In genomic region chr12:109775172-109775881, GRCh38 we compare ENCODE assay signal across 8 cellular contexts. TPM values are rescaled to one million over a fixed set of nuclear protein-coding genes. Genes with fewer than 3 reads are reported as not detected.
DNase-seq lines count a peak whose midpoint lies in the region; ATAC-seq, FAIRE-seq and TF ChIP-seq lines count a peak whose summit lies in the region.

No MANE protein-coding gene starts in this region.

- H3K27ac ChIP-seq in foreskin keratinocyte (no peak overlapping the region), suprapubic skin (no peak overlapping the region)

- H3K4me1 ChIP-seq in foreskin keratinocyte (peaks cover 4% of the 10 kb centered on the region), suprapubic skin (peaks cover 9% of the 10 kb centered on the region)

- peak; percentile 93 for TF ChIP-seq CTCF in foreskin keratinocyte (conservative IDR thresholded peaks at IDR 0.05)
- peak in 2 of 3 donors; percentile 37 to 56 for TF ChIP-seq CTCF in omental fat pad (IDR thresholded peaks at IDR 0.05)
- peak; percentile 69 to 83 for TF ChIP-seq CTCF in suprapubic skin (IDR thresholded peaks at IDR 0.05)

- DNase-seq in DMS114 treated with DMSO at 0.1 percent for 48 hours (lab: John Stamatoyannopoulos, UW; ENCODE audit: unreplicated experiment) (peak; percentile 42), HT1080 (ENCODE audit: low read depth) (peak; percentile 57), RCC 7860 (ENCODE audit: low spot score) (peak; percentile 30), foreskin keratinocyte (peak in 1 of 2 donors; percentile 48), omental fat pad (ENCODE audit: low spot score) (peak; percentile 72), suprapubic skin (ENCODE audit: low spot score in 2 of 2) (peak in 1 of 2 donors; percentile 77)
- DNase-seq in activated T-helper 1 cell treated with anti-CD3 and anti-CD28 coated beads, Interleukin-2, amount 50 U/mL, for 16 hours (ENCODE audit: low read depth in 1 of 2, low spot score in 1 of 2) = peak; percentile 50 to 57

- FAIRE-seq in RCC 7860 (lab: Jason Lieb, UNC) = no peak

- no peak for TF ChIP-seq POLR2A in suprapubic skin (IDR thresholded peaks at IDR 0.05)

- ATAC-seq in foreskin keratinocyte (peak; percentile 71), omental fat pad (ENCODE audit: low FRiP score) (no peak), GM21360 (IDR thresholded peaks at IDR 0.05; ENCODE audit: unreplicated experiment) (no peak)

- H3K36me3 ChIP-seq in suprapubic skin = no peaks in the 10 kb centered on the region

- 24% methylated on average over 10 of the region's 10 CpGs for WGBS in suprapubic skin

- H3K27me3 ChIP-seq in foreskin keratinocyte = no peaks in the 10 kb centered on the region
- H3K27me3 ChIP-seq in suprapubic skin = no peaks in the 10 kb centered on the region

- no peaks in the 10 kb centered on the region for H3K9me3 ChIP-seq in suprapubic skin

- no peak overlapping the region for H3K4me3 ChIP-seq in suprapubic skin

- no peak for TF ChIP-seq EP300 in suprapubic skin (IDR thresholded peaks at IDR 0.05)

RNA-seq across cellular contexts. Expression of gene TRPV4, which starts 57.9 kb away (rescaled TPM):
- 0.50 and 0.72 TPM in 2 replicates for total RNA-seq in HT1080 (2014; rRNA removed; shearing (Covaris generic))
- polyA plus RNA-seq in HT1080 (2015; cell fraction: cytosol; rRNA removed) = 2.0 and 2.2 TPM in 2 replicates
- polyA plus RNA-seq in HT1080 (2015; cell fraction: nucleus; rRNA removed) = 3.0 and 4.5 TPM in 2 replicates
- total RNA-seq in foreskin keratinocyte = 0.82 and 1.5 TPM in 2 replicates
- 0.71 and 1.2 TPM in 2 replicates for polyA plus RNA-seq in foreskin keratinocyte
- total RNA-seq in omental fat pad = 1 to 10 TPM; 1.2 to 2.4 (median 1.6) TPM
- 10 to 100 TPM in 1 of 4 donors, 1 to 10 TPM in 3; 4.0 to 11.9 (median 5.4) TPM for total RNA-seq in suprapubic skin
